ENCODE assay signal across 1 cellular context in genomic region chr5:1777281-1778137, GRCh38.
TF ChIP-seq lines count a peak whose summit lies in the region.

No MANE protein-coding gene starts in this region.

TF ChIP-seq in SK-N-SH treated with all-trans-retinoic acid at 6 μM for 48 hours, 23 proteins besides CTCF, POLR2A, EP300 and RAD21 (continued from another document):
- no peak for TF ChIP-seq CSRNP3 (CRISPR knock-in tag; IDR thresholded peaks at IDR 0.05)
